In genomic region chr14:106276326-106277267, GRCh38 we compare ENCODE assay signal across 14 cellular contexts.
A peak's percentile ranks its signal among the peaks of the same experiment; 100 is the strongest.
DNase-seq lines count a peak whose midpoint lies in the region; ATAC-seq and TF ChIP-seq lines count a peak whose summit lies in the region.
"Had no signal": no experiment of that assay in that cellular context is flagged by ENCODE, and none has a peak within 500 bp of the region (broad histone marks: within the 10 kb centered on the region; RNA-seq: fewer than 3 reads in every experiment).

No MANE protein-coding gene starts in this region.

- peak overlapping the region in 1 of 3 donors; percentile 59 for H3K27ac Mint-ChIP-seq in IgD-negative memory B cell
- H3K27ac Mint-ChIP-seq in activated T-cell treated with anti-CD3 and anti-CD28 coated beads, Interleukin-2, amount 50 U/mL, for 72 hours = no peak overlapping the region
- peak overlapping the region; percentile 43 to 69 for H3K27ac Mint-ChIP-seq in natural killer cell treated with Interleukin-12 subunit alpha and Interleukin-12 subunit beta and Interleukin-15 and Interleukin-18, amount 100 ng/mL, for 72 hours
- H3K27ac Mint-ChIP-seq: HFFc6 had no signal

- H3K9me3 ChIP-seq in SK-N-SH = no peaks in the 10 kb centered on the region
- no peaks in the 10 kb centered on the region for H3K9me3 ChIP-seq in adrenal gland (replicated peaks in 1 of 3)
- H3K9me3 ChIP-seq: left lung, pancreas, stomach, uterus had no signal

- CTCF ChIA-PET in SK-N-SH (lab: Yijun Ruan, JAX) = interaction anchor here (0.9 to 3.4 kb wide), 4 partner anchors 11 to 46 kb away, joined by 3 to 25 read pairs (median 9); no protein-coding TSS in a partner anchor

- TF ChIP-seq CTCF in SK-N-SH (IDR thresholded peaks at IDR 0.05) (no peak), adrenal gland (IDR thresholded peaks at IDR 0.05) (no peak)

- H2AFZ ChIP-seq in SK-N-SH (ENCODE audit: low read depth) = no peak overlapping the region

- intact Hi-C loops in adrenal gland (cut with DNase I) = no loop called here

- TF ChIP-seq EP300 in SK-N-SH (IDR thresholded peaks at IDR 0.05; ENCODE audit: borderline replicate concordance in 1 of 2, low read depth in 1 of 2, low read length in 1 of 2) = no peak

- POLR2A ChIA-PET in SK-N-SH (lab: Yijun Ruan, JAX) = no interaction called here

- H3F3A ChIP-seq in SK-N-SH (replicated peaks; ENCODE audit: insufficient read depth) = no peaks in the 10 kb centered on the region

- H3K9ac ChIP-seq in SK-N-SH = no peak overlapping the region

- WGBS in SK-N-SH (ENCODE audit: low lambda C conversion rate) = 11% methylated on average over 11 of the region's 12 CpGs
- WGBS in adrenal gland, 4 donors = 43 to 50% (median 49%) methylated on average over 7 to 12 of the region's 12 CpGs

- H4K20me1 ChIP-seq in SK-N-SH (ENCODE audit: insufficient read depth) = no peaks in the 10 kb centered on the region

- no peaks in the 10 kb centered on the region for H3K9me3 Mint-ChIP-seq in IgD-negative memory B cell
- no peaks in the 10 kb centered on the region for H3K9me3 Mint-ChIP-seq in activated T-cell treated with anti-CD3 and anti-CD28 coated beads, Interleukin-2, amount 50 U/mL, for 72 hours
- no peaks in the 10 kb centered on the region for H3K9me3 Mint-ChIP-seq in natural killer cell treated with Interleukin-12 subunit alpha and Interleukin-12 subunit beta and Interleukin-15 and Interleukin-18, amount 100 ng/mL, for 72 hours

- peak; percentile 65 to 82 for ATAC-seq in activated T-cell treated with anti-CD3 and anti-CD28 coated beads, Interleukin-2, amount 50 U/mL, for 72 hours (replicated peaks in 1 of 2)
- peak; percentile 90 to 91 for ATAC-seq in natural killer cell treated with Interleukin-12 subunit alpha and Interleukin-12 subunit beta and Interleukin-15 and Interleukin-18, amount 100 ng/mL, for 72 hours

- H3K27me3 Mint-ChIP-seq in IgD-negative memory B cell = peaks cover 8% of the 10 kb centered on the region
- peaks cover 19% of the 10 kb centered on the region for H3K27me3 Mint-ChIP-seq in activated T-cell treated with anti-CD3 and anti-CD28 coated beads, Interleukin-2, amount 50 U/mL, for 72 hours (ENCODE audit: low read depth)
- H3K27me3 Mint-ChIP-seq in natural killer cell treated with Interleukin-12 subunit alpha and Interleukin-12 subunit beta and Interleukin-15 and Interleukin-18, amount 100 ng/mL, for 72 hours = peaks cover 11 to 27% of the 10 kb centered on the region in 2 donors

- H3K36me3 Mint-ChIP-seq in IgD-negative memory B cell = no peaks in the 10 kb centered on the region
- no peaks in the 10 kb centered on the region for H3K36me3 Mint-ChIP-seq in activated T-cell treated with anti-CD3 and anti-CD28 coated beads, Interleukin-2, amount 50 U/mL, for 72 hours (ENCODE audit: insufficient read depth in 2 of 2)
- no peaks in the 10 kb centered on the region for H3K36me3 Mint-ChIP-seq in natural killer cell treated with Interleukin-12 subunit alpha and Interleukin-12 subunit beta and Interleukin-15 and Interleukin-18, amount 100 ng/mL, for 72 hours

- H3K4me3 ChIP-seq in SK-N-SH (ENCODE audit: low read depth in 2 of 2, low read length in 1 of 2) (no peak overlapping the region), adrenal gland (no peak overlapping the region)
- H3K4me3 ChIP-seq: K562, left lung, pancreas, stomach, uterus had no signal

- peaks cover 0 to 4% (median 2%) of the 10 kb centered on the region in 3 donors for H3K4me1 Mint-ChIP-seq in IgD-negative memory B cell
- H3K4me1 Mint-ChIP-seq in activated T-cell treated with anti-CD3 and anti-CD28 coated beads, Interleukin-2, amount 50 U/mL, for 72 hours (ENCODE audit: low read depth) = peaks cover 18% of the 10 kb centered on the region
- H3K4me1 Mint-ChIP-seq in natural killer cell treated with Interleukin-12 subunit alpha and Interleukin-12 subunit beta and Interleukin-15 and Interleukin-18, amount 100 ng/mL, for 72 hours (ENCODE audit: low read depth in 2 of 2) = peaks cover 20 to 21% of the 10 kb centered on the region in 2 donors

- H3K9me2 ChIP-seq in SK-N-SH = no peaks in the 10 kb centered on the region

- no peaks in the 10 kb centered on the region for H3K79me2 ChIP-seq in SK-N-SH (ENCODE audit: insufficient read depth)

- H3K27me3 ChIP-seq in SK-N-SH (ENCODE audit: insufficient read depth) = peaks cover 4% of the 10 kb centered on the region; the same call in 1 of the 2 replicates
- peaks cover 34% of the 10 kb centered on the region for H3K27me3 ChIP-seq in adrenal gland
- H3K27me3 ChIP-seq: uterus had no signal

- H3K4me1 ChIP-seq in SK-N-SH (ENCODE audit: control insufficient read depth in 1 of 2, insufficient read depth in 2 of 2, low read depth in 1 of 2, low read length in 1 of 2) = no peaks in the 10 kb centered on the region
- no peaks in the 10 kb centered on the region for H3K4me1 ChIP-seq in adrenal gland (replicated peaks in 1 of 2)
- H3K4me1 ChIP-seq: left lung, pancreas, stomach, uterus had no signal

- no peaks in the 10 kb centered on the region for H3K36me3 ChIP-seq in SK-N-SH (replicated peaks in 1 of 2; ENCODE audit: control insufficient read depth in 1 of 2, insufficient read depth in 2 of 2, low read length in 1 of 2)
- H3K36me3 ChIP-seq in adrenal gland (replicated peaks in 1 of 2) = no peaks in the 10 kb centered on the region
- H3K36me3 ChIP-seq: left lung, pancreas, stomach, uterus had no signal

- TF ChIP-seq POLR2A in adrenal gland (IDR thresholded peaks at IDR 0.05) = no peak

- no peak overlapping the region for H3K4me2 ChIP-seq in SK-N-SH

- H3K27ac ChIP-seq in SK-N-SH (ENCODE audit: low read depth in 2 of 2, low read length in 1 of 2) (no peak overlapping the region), adrenal gland (no peak overlapping the region)
- H3K27ac ChIP-seq: left lung, pancreas, stomach, uterus had no signal

- peak; percentile 45 for DNase-seq in activated gamma-delta T cell treated with Interleukin-2 at 50 U/mL for 16 hours
- no peak for DNase-seq in activated gamma-delta T cell (lab: John Stamatoyannopoulos, UW)
- peak; percentile 18 to 35 for DNase-seq in activated T-cell treated with anti-CD3 and anti-CD28 coated beads, Interleukin-2, amount 50 U/mL, for 72 hours
- DNase-seq in natural killer cell treated with Interleukin-12 subunit alpha and Interleukin-12 subunit beta and Interleukin-15 and Interleukin-18, amount 100 ng/mL, for 72 hours (ENCODE audit: low spot score) = peak; percentile 73
- DNase-seq in NCI-H446 treated with DMSO at 0.1 percent for 48 hours (lab: John Stamatoyannopoulos, UW) = no peak
- no peak for DNase-seq in SK-N-SH
- DNase-seq in adrenal gland = no peak
- DNase-seq: HFFc6, left lung, uterus had no signal

- peak overlapping the region; percentile 30 to 73 (median 56) for H3K4me3 Mint-ChIP-seq in IgD-negative memory B cell
- H3K4me3 Mint-ChIP-seq in activated T-cell treated with anti-CD3 and anti-CD28 coated beads, Interleukin-2, amount 50 U/mL, for 72 hours = no peak overlapping the region
- H3K4me3 Mint-ChIP-seq in natural killer cell treated with Interleukin-12 subunit alpha and Interleukin-12 subunit beta and Interleukin-15 and Interleukin-18, amount 100 ng/mL, for 72 hours = peak overlapping the region; percentile 69
- H3K4me3 Mint-ChIP-seq: HFFc6 had no signal

- no peak for TF ChIP-seq RAD21 in SK-N-SH (IDR thresholded peaks at IDR 0.05; ENCODE audit: low read length)

TF ChIP-seq in SK-N-SH, 30 proteins besides CTCF, POLR2A, EP300 and RAD21:
- TF ChIP-seq JUND (IDR thresholded peaks at IDR 0.05) (no peak), FOXM1 (IDR thresholded peaks at IDR 0.05; ENCODE audit: low read depth) (no peak), FOSL2 (IDR thresholded peaks at IDR 0.05; ENCODE audit: borderline replicate concordance, low read depth) (no peak), IRF3 (IDR thresholded peaks at IDR 0.05; ENCODE audit: low read depth, low read length) (no peak), YY1 (IDR thresholded peaks at IDR 0.05; ENCODE audit: low read depth) (no peak), SIN3A (IDR thresholded peaks at IDR 0.05; ENCODE audit: borderline replicate concordance, low read depth, low read length) (no peak), TEAD4 (IDR thresholded peaks at IDR 0.05; ENCODE audit: borderline replicate concordance, insufficient read depth) (no peak), ELF1 (IDR thresholded peaks at IDR 0.05) (no peak), TAF1 (IDR thresholded peaks at IDR 0.05; ENCODE audit: borderline replicate concordance, low read depth, low read length) (no peak), MEF2A (IDR thresholded peaks at IDR 0.05; ENCODE audit: borderline replicate concordance, low read depth) (no peak)

Comparison
In these comparisons a context has a peak if more than half of its experiments do, and no peak if none do; other contexts are left out.
1. DNase-seq: peak in activated gamma-delta T cell treated with Interleukin-2 at 50 U/mL for 16 hours (single experiment), activated T-cell treated with anti-CD3 and anti-CD28 coated beads, Interleukin-2, amount 50 U/mL, for 72 hours (2 of 2) and natural killer cell treated with Interleukin-12 subunit alpha and Interleukin-12 subunit beta and Interleukin-15 and Interleukin-18, amount 100 ng/mL, for 72 hours (single experiment); none in activated gamma-delta T cell (single experiment), NCI-H446 treated with DMSO at 0.1 percent for 48 hours (single experiment), SK-N-SH (single experiment) and adrenal gland (0 of 7).
2. H3K4me3 Mint-ChIP-seq: peak in IgD-negative memory B cell (4 of 4) and natural killer cell treated with Interleukin-12 subunit alpha and Interleukin-12 subunit beta and Interleukin-15 and Interleukin-18, amount 100 ng/mL, for 72 hours (single experiment); none in activated T-cell treated with anti-CD3 and anti-CD28 coated beads, Interleukin-2, amount 50 U/mL, for 72 hours (0 of 2).